ENCODE assay signal across 12 cellular contexts in the genomic region with DNA sequence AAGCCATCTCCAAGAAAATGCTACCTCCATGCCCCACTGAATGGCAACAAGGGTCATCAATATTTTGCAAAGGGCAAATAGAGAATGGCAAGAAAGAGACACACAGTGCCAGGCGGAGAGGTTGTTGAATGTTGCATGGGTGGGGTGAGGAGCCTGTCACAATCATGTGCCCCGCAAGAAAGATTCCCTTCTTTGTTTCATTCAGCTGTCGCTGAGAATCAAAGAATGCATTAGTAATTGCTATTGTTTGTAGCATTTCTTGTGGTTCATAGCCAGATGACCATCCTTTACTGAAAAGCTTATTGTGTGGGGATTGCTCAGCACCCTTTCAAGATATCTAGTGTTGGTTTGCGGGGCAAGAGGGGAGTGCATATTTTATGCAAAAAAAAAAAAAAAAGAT.
"Had no signal": no experiment of that assay in that cellular context is flagged by ENCODE, and none has a peak within 500 bp of the region (broad histone marks: within the 10 kb centered on the region; RNA-seq: fewer than 3 reads in every experiment).

No MANE protein-coding gene starts in this region.

- H3K4me3 Mint-ChIP-seq: activated B cell treated with CpG ODN at 0.5 μM for 24 hours; activated CD4-positive, alpha-beta T cell treated with anti-CD3 and anti-CD28 coated beads, Interleukin-2, amount 10 ng/mL, durations not matched to agents 7 days and 5 days; central memory CD8-positive, alpha-beta T cell; effector memory CD8-positive, alpha-beta T cell; stimulated activated effector memory CD8-positive, alpha-beta T cell treated with anti-CD3 and anti-CD28 coated beads, Interleukin-12 subunit alpha, Interleukin-12 subunit beta, amount 100 ng/mL, for 72 hours; type B pancreatic cell had no signal

- H3K4me1 Mint-ChIP-seq: activated B cell treated with CpG ODN at 0.5 μM for 24 hours; activated CD4-positive, alpha-beta T cell treated with anti-CD3 and anti-CD28 coated beads, Interleukin-2, amount 10 ng/mL, durations not matched to agents 7 days and 5 days; central memory CD8-positive, alpha-beta T cell had no signal

- H3K36me3 Mint-ChIP-seq: stimulated activated effector memory CD8-positive, alpha-beta T cell treated with anti-CD3 and anti-CD28 coated beads, Interleukin-12 subunit alpha, Interleukin-12 subunit beta, amount 100 ng/mL, for 72 hours; type B pancreatic cell had no signal

- H3K9me3 Mint-ChIP-seq: activated B cell treated with CpG ODN at 0.5 μM for 24 hours; activated CD4-positive, alpha-beta T cell treated with anti-CD3 and anti-CD28 coated beads, Interleukin-2, amount 10 ng/mL, durations not matched to agents 7 days and 5 days; central memory CD8-positive, alpha-beta T cell; effector memory CD8-positive, alpha-beta T cell; stimulated activated effector memory CD8-positive, alpha-beta T cell treated with anti-CD3 and anti-CD28 coated beads, Interleukin-12 subunit alpha, Interleukin-12 subunit beta, amount 100 ng/mL, for 72 hours had no signal

- H3K27me3 ChIP-seq: pancreas had no signal

- ATAC-seq: effector memory CD8-positive, alpha-beta T cell; pancreas; stimulated activated effector memory CD8-positive, alpha-beta T cell treated with anti-CD3 and anti-CD28 coated beads, Interleukin-12 subunit alpha, Interleukin-12 subunit beta, amount 100 ng/mL, for 72 hours had no signal

- H3K27ac ChIP-seq: epithelial cell of prostate, pancreas had no signal

- H3K36me3 ChIP-seq: pancreas had no signal

- H3K9me3 ChIP-seq: pancreas had no signal

- H3K27ac Mint-ChIP-seq: activated B cell treated with CpG ODN at 0.5 μM for 24 hours; activated CD4-positive, alpha-beta T cell treated with anti-CD3 and anti-CD28 coated beads, Interleukin-2, amount 10 ng/mL, durations not matched to agents 7 days and 5 days; effector memory CD8-positive, alpha-beta T cell; stimulated activated effector memory CD8-positive, alpha-beta T cell treated with anti-CD3 and anti-CD28 coated beads, Interleukin-12 subunit alpha, Interleukin-12 subunit beta, amount 100 ng/mL, for 72 hours; type B pancreatic cell had no signal

- H3K4me3 ChIP-seq: pancreas had no signal

- DNase-seq: activated B cell treated with CpG ODN at 0.5 μM for 24 hours; activated CD4-positive, alpha-beta T cell treated with anti-CD3 and anti-CD28 coated beads, Interleukin-2, amount 10 ng/mL, durations not matched to agents 7 days and 5 days; activated CD8-positive, alpha-beta memory T cell treated with anti-CD3 and anti-CD28 coated beads for 24 hours; activated naive CD4-positive, alpha-beta T cell treated with Interleukin-2 at 50 U/mL for 16 hours; effector memory CD8-positive, alpha-beta T cell; mammary epithelial cell; pancreas; T-helper 2 cell had no signal
